12 cellular contexts compared by ENCODE assay signal in genomic region chr22:27420186-27420816, GRCh38.
DNase-seq lines count a peak whose midpoint lies in the region; TF ChIP-seq lines count a peak whose summit lies in the region.
"Had no signal": no experiment of that assay in that cellular context is flagged by ENCODE, and none has a peak within 500 bp of the region (broad histone marks: within the 10 kb centered on the region; RNA-seq: fewer than 3 reads in every experiment).

No MANE protein-coding gene starts in this region.

- H3K4me2 ChIP-seq in mesenchymal stem cell (ENCODE audit: low read length, poor library complexity, severe bottlenecking): no peak overlapping the region

- no peak overlapping the region for H2AFZ ChIP-seq in mesenchymal stem cell (ENCODE audit: low read depth, low read length)

- no peak overlapping the region for H2BK120ac ChIP-seq in mesenchymal stem cell (ENCODE audit: low read depth, low read length)

- TF ChIP-seq CTCF in RWPE1 (conservative IDR thresholded peaks at IDR 0.05; ENCODE audit: low read depth) (no peak), suprapubic skin (IDR thresholded peaks at IDR 0.05) (no peak), adrenal gland (IDR thresholded peaks at IDR 0.05) (no peak)

- H3K27me3 ChIP-seq in esophagus (ENCODE audit: control insufficient read depth in 1 of 2, insufficient read depth in 2 of 2, low read length in 2 of 2) (no peaks in the 10 kb centered on the region), mesenchymal stem cell (ENCODE audit: control insufficient read depth in 1 of 2, insufficient read depth in 1 of 2, low read length in 2 of 2) (peaks cover 0 to 7% of the 10 kb centered on the region in 2 experiments), suprapubic skin (peaks cover 11% of the 10 kb centered on the region), adrenal gland (no peaks in the 10 kb centered on the region)
- H3K27me3 ChIP-seq: BE2C, MG63 had no signal

- DNase-seq in RWPE1 (ENCODE audit: low spot score) (no peak), mesenchymal stem cell (no peak), suprapubic skin (ENCODE audit: low spot score in 2 of 2) (no peak), RPMI8226 (no peak), adrenal gland (no peak), activated gamma-delta T cell (lab: John Stamatoyannopoulos, UW) (no peak), RKO (ENCODE audit: low spot score) (no peak)
- DNase-seq: BE2C; naive thymus-derived CD8-positive, alpha-beta T cell had no signal

- no peak overlapping the region for H2BK15ac ChIP-seq in mesenchymal stem cell (ENCODE audit: low read depth, poor library complexity, severe bottlenecking)

- no peak overlapping the region for H3K4ac ChIP-seq in mesenchymal stem cell (ENCODE audit: low read depth in 1 of 2, low read length in 2 of 2)

- H4K8ac ChIP-seq in mesenchymal stem cell (ENCODE audit: low read length): no peak overlapping the region

- H3K14ac ChIP-seq in mesenchymal stem cell (ENCODE audit: low read length in 2 of 2): no peak overlapping the region

- no peak for TF ChIP-seq POLR2A in suprapubic skin (IDR thresholded peaks at IDR 0.05)
- TF ChIP-seq POLR2A in adrenal gland (IDR thresholded peaks at IDR 0.05): no peak

- H4K91ac ChIP-seq in mesenchymal stem cell (ENCODE audit: low read length): no peak overlapping the region

- H3K79me1 ChIP-seq in mesenchymal stem cell (replicated peaks; ENCODE audit: low read length, poor library complexity, severe bottlenecking): no peaks in the 10 kb centered on the region

- intact Hi-C loops in adrenal gland (cut with DNase I): no loop called here

- CTCF ChIA-PET in RWPE1 (lab: Yijun Ruan, JAX): no interaction called here

- POLR2A ChIA-PET in RWPE1 (lab: Yijun Ruan, JAX; ENCODE audit: low non-redundant PET): no interaction called here

- TF ChIP-seq EP300 in suprapubic skin (IDR thresholded peaks at IDR 0.05): no peak

- peak overlapping the region; percentile 41 for H3K9ac ChIP-seq in mesenchymal stem cell (ENCODE audit: low read length)

- WGBS in esophagus, 2 donors: 56 to 64% methylated on average over 6 of the region's 6 CpGs
- WGBS in mesenchymal stem cell: 74% methylated on average over 5 of the region's 6 CpGs
- 57% methylated on average over 6 of the region's 6 CpGs for WGBS in suprapubic skin
- WGBS in adrenal gland, 4 donors: 70 to 82% (median 71%) methylated on average over 6 of the region's 6 CpGs

- peak overlapping the region; percentile 97 for H2BK5ac ChIP-seq in mesenchymal stem cell (ENCODE audit: low read depth, low read length, poor library complexity, severe bottlenecking)

- H3K27ac ChIP-seq in RWPE1 (peak overlapping the region; percentile 99), esophagus (ENCODE audit: low read depth in 2 of 2, low read length in 1 of 2) (peak overlapping the region; percentile 38 to 53), mesenchymal stem cell (ENCODE audit: low read length, poor library complexity, severe bottlenecking) (peak overlapping the region; percentile 95), suprapubic skin (peak overlapping the region; percentile 7), adrenal gland (peak overlapping the region in 1 of 5 donors; percentile 32)

- H3K4me1 ChIP-seq in esophagus (ENCODE audit: control insufficient read depth in 2 of 2, insufficient read depth in 2 of 2, low read length in 1 of 2) (peaks cover 0 to 2% of the 10 kb centered on the region in 2 donors), mesenchymal stem cell (ENCODE audit: control insufficient read depth, insufficient read depth, low read depth, low read length) (peaks cover 33% of the 10 kb centered on the region), suprapubic skin (peaks cover 15% of the 10 kb centered on the region), adrenal gland (replicated peaks in 1 of 2) (no peaks in the 10 kb centered on the region)

- peak overlapping the region; percentile 98 for H2AK5ac ChIP-seq in mesenchymal stem cell (ENCODE audit: low read length, severe bottlenecking)

- no peak overlapping the region for H3K4me3 ChIP-seq in esophagus (ENCODE audit: low read depth in 1 of 2, low read length in 2 of 2)
- H3K4me3 ChIP-seq in mesenchymal stem cell (ENCODE audit: insufficient read depth in 1 of 2, low read depth in 1 of 2, low read length in 2 of 2): peak overlapping the region in 1 of 2 experiments; percentile 39
- H3K4me3 ChIP-seq in suprapubic skin: no peak overlapping the region
- no peak overlapping the region for H3K4me3 ChIP-seq in adrenal gland
- H3K4me3 ChIP-seq: gastrocnemius medialis, MG63 had no signal

- no peaks in the 10 kb centered on the region for H3K36me3 ChIP-seq in esophagus (ENCODE audit: control insufficient read depth in 2 of 2, insufficient read depth in 2 of 2, low read length in 1 of 2)
- no peaks in the 10 kb centered on the region for H3K36me3 ChIP-seq in mesenchymal stem cell (ENCODE audit: control insufficient read depth in 1 of 2, insufficient read depth in 2 of 2, low read depth in 1 of 2, low read length in 2 of 2)
- H3K36me3 ChIP-seq in suprapubic skin: no peaks in the 10 kb centered on the region
- H3K36me3 ChIP-seq in adrenal gland (replicated peaks in 1 of 2): no peaks in the 10 kb centered on the region
- H3K36me3 ChIP-seq: BE2C, gastrocnemius medialis, MG63 had no signal

- no peak overlapping the region for H3K18ac ChIP-seq in mesenchymal stem cell (ENCODE audit: low read depth in 1 of 2, low read length in 2 of 2)

- H3K23ac ChIP-seq in mesenchymal stem cell (ENCODE audit: low read length in 2 of 2): no peak overlapping the region

- H3K9me3 ChIP-seq in esophagus (ENCODE audit: control insufficient read depth in 2 of 2, insufficient read depth in 1 of 2, low read depth in 1 of 2, low read length in 1 of 2): no peaks in the 10 kb centered on the region
- peaks cover 6% of the 10 kb centered on the region for H3K9me3 ChIP-seq in mesenchymal stem cell (ENCODE audit: control insufficient read depth, low read length)
- H3K9me3 ChIP-seq in suprapubic skin: no peaks in the 10 kb centered on the region
- no peaks in the 10 kb centered on the region for H3K9me3 ChIP-seq in adrenal gland (replicated peaks in 1 of 3)
- H3K9me3 ChIP-seq: gastrocnemius medialis, MG63 had no signal

- H2BK12ac ChIP-seq in mesenchymal stem cell (ENCODE audit: low read length in 2 of 2): no peak overlapping the region
